ENCODE assay signal across 9 cellular contexts in the genomic region with DNA sequence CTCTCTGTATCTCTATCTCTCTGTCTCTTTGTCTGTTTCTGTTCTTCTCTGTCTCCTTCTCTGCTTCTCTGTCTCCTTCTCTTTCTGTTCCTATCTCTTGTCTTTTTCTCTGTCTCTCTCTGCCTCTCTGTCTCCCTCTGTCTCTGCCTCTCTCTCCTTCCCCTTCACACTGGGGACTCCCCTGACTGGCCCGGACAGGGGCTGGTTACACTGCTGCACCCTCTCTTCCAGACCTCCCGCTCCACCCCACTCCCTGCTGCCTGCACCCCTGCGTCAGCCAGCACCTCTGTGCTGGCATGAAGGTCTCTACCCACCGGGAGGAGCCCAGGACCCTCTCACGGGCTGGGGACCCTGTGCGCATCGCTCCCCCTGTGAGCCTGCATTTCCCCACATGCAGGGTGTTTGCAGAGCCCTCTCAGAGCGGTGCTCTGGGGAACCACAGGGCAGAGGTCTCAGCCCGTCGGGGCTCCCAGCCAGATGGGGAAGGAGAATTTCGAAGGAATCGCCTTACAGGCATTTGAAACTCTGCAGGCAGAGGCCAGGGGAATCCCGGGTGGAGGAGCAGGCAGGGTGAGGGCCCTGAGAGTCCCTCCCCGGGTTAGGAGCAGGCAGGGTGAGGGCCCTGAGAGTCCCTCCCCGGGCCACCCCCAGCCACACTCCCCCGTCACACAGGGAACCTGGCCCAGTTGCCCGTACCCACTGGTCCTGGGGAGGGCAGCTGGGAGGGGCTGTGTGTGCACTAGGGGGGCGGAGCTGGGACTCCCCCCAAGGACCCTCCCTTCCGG. TPM values are rescaled to one million over a fixed set of nuclear protein-coding genes. Genes with fewer than 3 reads are reported as not detected.
A peak's percentile ranks its signal among the peaks of the same experiment; 100 is the strongest.
DNase-seq lines count a peak whose midpoint lies in the region; ATAC-seq and TF ChIP-seq lines count a peak whose summit lies in the region.
"Had no signal": no experiment of that assay in that cellular context is flagged by ENCODE, and none has a peak within 500 bp of the region (broad histone marks: within the 10 kb centered on the region; RNA-seq: fewer than 3 reads in every experiment).

No MANE protein-coding gene starts in this region.

- H3K36me3 ChIP-seq in CD4-positive, alpha-beta memory T cell (ENCODE audit: insufficient read depth, low read length): no peaks in the 10 kb centered on the region
- H3K36me3 ChIP-seq in OCI-LY7 (ENCODE audit: insufficient read depth, low read length) (no peaks in the 10 kb centered on the region), iPS-15b (ENCODE audit: control insufficient read depth, insufficient read depth, low read length) (no peaks in the 10 kb centered on the region), suprapubic skin (no peaks in the 10 kb centered on the region), vagina (no peaks in the 10 kb centered on the region), testis (ENCODE audit: low read depth, missing control alignments) (no peaks in the 10 kb centered on the region)

- H2AFZ ChIP-seq in OCI-LY7 (ENCODE audit: low read length): no peak overlapping the region

- TF ChIP-seq CTCF in OCI-LY7 (conservative IDR thresholded peaks at IDR 0.05; ENCODE audit: low read length): peak; percentile 20; the same call in 1 of the 2 replicates
- TF ChIP-seq CTCF in suprapubic skin (IDR thresholded peaks at IDR 0.05): no peak
- no peak for TF ChIP-seq CTCF in vagina (IDR thresholded peaks at IDR 0.05)
- no peak for TF ChIP-seq CTCF in testis (IDR thresholded peaks at IDR 0.05)

- H3K9me3 ChIP-seq in CD4-positive, alpha-beta memory T cell (ENCODE audit: control insufficient read depth in 1 of 2, low read length in 2 of 2): no peaks in the 10 kb centered on the region
- H3K9me3 ChIP-seq in OCI-LY7 (ENCODE audit: low read length): no peaks in the 10 kb centered on the region
- H3K9me3 ChIP-seq in iPS-15b (ENCODE audit: control insufficient read depth, insufficient read depth, low read length): no peaks in the 10 kb centered on the region
- no peaks in the 10 kb centered on the region for H3K9me3 ChIP-seq in suprapubic skin
- H3K9me3 ChIP-seq in vagina: no peaks in the 10 kb centered on the region
- H3K9me3 ChIP-seq in testis: no peaks in the 10 kb centered on the region

- peaks cover 6 to 16% (median 8%) of the 10 kb centered on the region in 4 donors for H3K4me1 Mint-ChIP-seq in CD4-positive, alpha-beta memory T cell

- ATAC-seq in GM19324 (IDR thresholded peaks at IDR 0.05; ENCODE audit: low FRiP score, unreplicated experiment) (peak; percentile 48), GM19035 (IDR thresholded peaks at IDR 0.05; ENCODE audit: unreplicated experiment) (no peak)

- no peak overlapping the region for H3K27ac ChIP-seq in CD4-positive, alpha-beta memory T cell (ENCODE audit: low read depth, low read length)
- H3K27ac ChIP-seq in OCI-LY7 (ENCODE audit: low read depth, low read length, poor library complexity, severe bottlenecking): peak overlapping the region; percentile 98
- H3K27ac ChIP-seq in suprapubic skin: no peak overlapping the region
- no peak overlapping the region for H3K27ac ChIP-seq in vagina
- no peak overlapping the region for H3K27ac ChIP-seq in testis

- H3K27me3 ChIP-seq in CD4-positive, alpha-beta memory T cell (ENCODE audit: insufficient read depth, low read length): peaks cover 8% of the 10 kb centered on the region
- H3K27me3 ChIP-seq in iPS-15b (ENCODE audit: control insufficient read depth, insufficient read depth, low read length) (peaks cover 51% of the 10 kb centered on the region), suprapubic skin (peaks cover 76% of the 10 kb centered on the region), vagina (peaks cover 7% of the 10 kb centered on the region), testis (no peaks in the 10 kb centered on the region)

- peaks cover 14% of the 10 kb centered on the region for H3K4me1 ChIP-seq in CD4-positive, alpha-beta memory T cell (ENCODE audit: insufficient read depth, low read length)
- H3K4me1 ChIP-seq in OCI-LY7 (ENCODE audit: insufficient read depth, low read length, poor library complexity, severe bottlenecking) (peaks cover 90% of the 10 kb centered on the region), iPS-15b (ENCODE audit: control insufficient read depth, insufficient read depth, low read length) (peaks cover 4% of the 10 kb centered on the region), suprapubic skin (peaks cover 28% of the 10 kb centered on the region), vagina (peaks cover 22% of the 10 kb centered on the region), testis (peaks cover 5% of the 10 kb centered on the region)

- no peaks in the 10 kb centered on the region for H4K20me1 ChIP-seq in OCI-LY7 (ENCODE audit: insufficient read depth, low read length)

- intact Hi-C loops in CD4-positive, alpha-beta memory T cell (cut with micrococcal nuclease): no loop called here
- intact Hi-C loops in OCI-LY7 (cut with micrococcal nuclease; ENCODE audit: unreplicated experiment): loop anchor here (5.0 kb wide), 2 partner anchors 76 to 419 kb away; a partner anchor contains a TSS
- intact Hi-C loops in vagina (cut with DNase I): no loop called here
- intact Hi-C loops in testis (cut with DNase I; ENCODE audit: low total_unique reads): no loop called here

- H3K36me3 Mint-ChIP-seq in CD4-positive, alpha-beta memory T cell: no peaks in the 10 kb centered on the region

- CTCF ChIA-PET in CD4-positive, alpha-beta memory T cell (lab: Charles Lee; ENCODE audit: partially characterized antibody): interaction anchor here (4.5 kb wide), 1 partner anchor 62 kb away, joined by 25 read pairs; a partner anchor contains a TSS
- CTCF ChIA-PET in OCI-LY7 (lab: Charles Lee; ENCODE audit: unreplicated experiment): interaction anchor here (0.6 kb wide), 1 partner anchor 16 kb away, joined by 3 read pairs; a partner anchor contains a TSS

- WGBS in suprapubic skin: 5% methylated on average over 6 of the region's 19 CpGs
- WGBS in testis, 2 donors: 19 to 36% methylated on average over 17 to 18 of the region's 19 CpGs

- H3K9ac ChIP-seq in iPS-15b (ENCODE audit: low read depth, low read length): no peak overlapping the region

- no peak for TF ChIP-seq EP300 in suprapubic skin (IDR thresholded peaks at IDR 0.05)

- no peaks in the 10 kb centered on the region for H3K79me2 ChIP-seq in OCI-LY7 (ENCODE audit: insufficient read depth, low read depth, low read length)

- TF ChIP-seq POLR2A in suprapubic skin (IDR thresholded peaks at IDR 0.05): no peak
- TF ChIP-seq POLR2A in vagina (IDR thresholded peaks at IDR 0.05): no peak
- no peak for TF ChIP-seq POLR2A in testis (IDR thresholded peaks at IDR 0.05)

- H3K4me2 ChIP-seq in OCI-LY7 (ENCODE audit: low read length): peak overlapping the region; percentile 98

- DNase-seq in CD4-positive, alpha-beta memory T cell: peak in 1 of 5 donors; percentile 50
- no peak for DNase-seq in OCI-LY7 (ENCODE audit: low spot score)
- no peak for DNase-seq in suprapubic skin (ENCODE audit: low spot score in 2 of 2)
- no peak for DNase-seq in vagina (ENCODE audit: extremely low spot score in 2 of 2)
- no peak for DNase-seq in testis
- DNase-seq: NCI-H526 treated with DMSO at 0.1 percent for 48 hours had no signal

- peaks cover 20 to 21% of the 10 kb centered on the region in 2 donors for H3K27me3 Mint-ChIP-seq in CD4-positive, alpha-beta memory T cell

- H3K9me2 ChIP-seq in OCI-LY7 (ENCODE audit: insufficient read depth, low read length): no peaks in the 10 kb centered on the region

- no peak overlapping the region for H3K4me3 ChIP-seq in CD4-positive, alpha-beta memory T cell (ENCODE audit: low read length in 2 of 2)
- H3K4me3 ChIP-seq in OCI-LY7 (ENCODE audit: low read depth, low read length, poor library complexity, severe bottlenecking) (peak overlapping the region; percentile 68), iPS-15b (ENCODE audit: low read depth, low read length) (peak overlapping the region; percentile 20), suprapubic skin (no peak overlapping the region), vagina (no peak overlapping the region), testis (no peak overlapping the region)

- POLR2A ChIA-PET in CD4-positive, alpha-beta memory T cell (lab: Charles Lee; ENCODE audit: partially characterized antibody): interaction anchor here (1.3 kb wide), 1 partner anchor 63 kb away, joined by 6 read pairs; a partner anchor contains a TSS
- POLR2A ChIA-PET in OCI-LY7 (lab: Charles Lee): interaction anchor here (0.6 to 1.4 kb wide), 5 partner anchors 9 to 104 kb away, joined by 3 to 6 read pairs (median 3); no protein-coding TSS in a partner anchor

- H3K27ac Mint-ChIP-seq in CD4-positive, alpha-beta memory T cell: peak overlapping the region in 2 of 7 donors; percentile 47 to 71

- peak overlapping the region in 5 of 8 donors; percentile 7 to 62 (median 39) for H3K4me3 Mint-ChIP-seq in CD4-positive, alpha-beta memory T cell

- BruUV-seq in OCI-LY7 (replicated peaks; lab: Mats Ljungman, UMichigan): TSS peak; percentile 94

- no peaks in the 10 kb centered on the region for H3K9me3 Mint-ChIP-seq in CD4-positive, alpha-beta memory T cell

RNA-seq across cellular contexts. Expression of a gene that starts 16.1 kb away (rescaled TPM):
- total RNA-seq in CD4-positive, alpha-beta memory T cell: 10 to 100 TPM; 72.0 to 75.7 TPM
- 10 to 100 TPM in 1 of 2 donors, 1 to 10 TPM in 1; 1.8 to 13.3 TPM for polyA plus RNA-seq in CD4-positive, alpha-beta memory T cell
- total RNA-seq in OCI-LY7 (2014; rRNA removed; shearing (Covaris generic)): 413 and 518 TPM in 2 replicates
- total RNA-seq in OCI-LY7 (2022) (811 and 878 TPM in 2 replicates), suprapubic skin (10 to 100 TPM; 57.2 to 80.9 (median 68.7) TPM), vagina (26.0 TPM), testis (100 to 1,000 TPM; 330 to 423 TPM)
- 157 TPM for polyA plus RNA-seq in testis (ENCODE audit: insufficient read depth, low read depth, low replicate concordance)

Comparison
In these comparisons a context has a peak if more than half of its experiments do, and no peak if none do; other contexts are left out.
1. H3K4me3 ChIP-seq: peak in OCI-LY7 (single experiment) and iPS-15b (single experiment); none in CD4-positive, alpha-beta memory T cell (0 of 2), suprapubic skin (single experiment), vagina (0 of 2) and testis (0 of 2).
2. RNA of a gene that starts 16.1 kb away (total RNA-seq): 413 to 878 TPM in OCI-LY7 and 330 to 423 TPM in testis; 72.0 to 75.7 TPM in CD4-positive, alpha-beta memory T cell, 57.2 to 80.9 TPM in suprapubic skin and 26.0 TPM in vagina (single experiment); every median in the first group is over 4 times any median in the second.